ENCODE assay signal across 2 cellular contexts in genomic region chr4:121989715-121990114, GRCh38.
TF ChIP-seq lines count a peak whose summit lies in the region.

No MANE protein-coding gene starts in this region.

TF ChIP-seq in IMR-90, 13 proteins besides CTCF, POLR2A, EP300 and RAD21:
- TF ChIP-seq RFX5 (IDR thresholded peaks at IDR 0.05; ENCODE audit: low read depth, low read length), result no peak
- TF ChIP-seq MXI1 (IDR thresholded peaks at IDR 0.05; ENCODE audit: borderline replicate concordance, low read depth, low read length), result no peak
- no peak for TF ChIP-seq FOS (IDR thresholded peaks at IDR 0.05; ENCODE audit: low read depth, low read length)
- TF ChIP-seq RCOR1 (IDR thresholded peaks at IDR 0.05; ENCODE audit: insufficient replicate concordance, low read length), result no peak
- no peak for TF ChIP-seq NFE2L2 (IDR thresholded peaks at IDR 0.05; ENCODE audit: low read depth, low read length)
- no peak for TF ChIP-seq MAFK (IDR thresholded peaks at IDR 0.05; ENCODE audit: low read depth, low read length)
- peak; percentile 62 for TF ChIP-seq BHLHE40 (IDR thresholded peaks at IDR 0.05; ENCODE audit: low read depth, low read length)
TF ChIP-seq in IMR-90: peak in this region for 1.

TF ChIP-seq in K562, 482 proteins besides CTCF, POLR2A, EP300 and RAD21 (continued from another document and continues in another):
- TF ChIP-seq USF2 (CRISPR knock-in tag; IDR thresholded peaks at IDR 0.05) (no peak), XRCC4 (IDR thresholded peaks at IDR 0.05; ENCODE audit: extremely low read depth, insufficient read depth, insufficient read length) (no peak), RAD51 (IDR thresholded peaks at IDR 0.05; ENCODE audit: borderline replicate concordance, low read depth) (no peak), CBX8 (IDR thresholded peaks at IDR 0.05; ENCODE audit: borderline replicate concordance, extremely low read depth, low read depth, low read length, poor library complexity, severe bottlenecking) (no peak), HES1 (IDR thresholded peaks at IDR 0.05; ENCODE audit: low read depth) (0 out of 2 replicates have a peak, but pooled peaks have one; percentile 23), E2F6 (IDR thresholded peaks at IDR 0.05; ENCODE audit: borderline replicate concordance in 1 of 2, extremely low read depth in 1 of 2, insufficient read depth in 1 of 2, insufficient read length in 1 of 2, low read depth in 1 of 2, low read length in 1 of 2, poor library complexity in 1 of 2, severe bottlenecking in 1 of 2) (peak in 1 of 2 experiments; percentile 81), ZC3H11A (IDR thresholded peaks at IDR 0.05; ENCODE audit: low read depth, low read length) (no peak), ZNF3 (CRISPR knock-in tag; IDR thresholded peaks at IDR 0.05) (no peak), SRSF7 (optimal IDR thresholded peaks at IDR 0.05; ENCODE audit: low read depth, low read length) (no peak), FOSL1 (tag; conservative IDR thresholded peaks at IDR 0.05) (peak; percentile 70), GATAD2B (IDR thresholded peaks at IDR 0.05; ENCODE audit: borderline replicate concordance) (no peak), NFYB (IDR thresholded peaks at IDR 0.05; ENCODE audit: extremely low read depth, insufficient read length) (peak; percentile 82), ZNF224 (CRISPR knock-in tag; IDR thresholded peaks at IDR 0.05) (no peak), CXXC5 (CRISPR knock-in tag; IDR thresholded peaks at IDR 0.05) (peak; percentile 26), SOX6 (IDR thresholded peaks at IDR 0.05) (peak; percentile 91), ZNF175 (CRISPR knock-in tag; IDR thresholded peaks at IDR 0.05; ENCODE audit: low read depth) (no peak), ZNF780A (CRISPR knock-in tag; IDR thresholded peaks at IDR 0.05) (no peak), RBM25 (IDR thresholded peaks at IDR 0.05; ENCODE audit: low read depth, low read length, severe bottlenecking) (no peak), SMARCA4 (IDR thresholded peaks at IDR 0.05) (no peak), MECOM (CRISPR knock-in tag; IDR thresholded peaks at IDR 0.05) (no peak), POLR2B (IDR thresholded peaks at IDR 0.05; ENCODE audit: low read depth, partially characterized antibody) (no peak), PPARD (CRISPR knock-in tag; IDR thresholded peaks at IDR 0.05) (no peak), EP400 (IDR thresholded peaks at IDR 0.05) (no peak), THAP12 (CRISPR knock-in tag; IDR thresholded peaks at IDR 0.05) (no peak), HBP1 (CRISPR knock-in tag; IDR thresholded peaks at IDR 0.05) (no peak), U2AF1 (optimal IDR thresholded peaks at IDR 0.05; ENCODE audit: low read depth, low read length) (no peak), JUNB (CRISPR knock-in tag; conservative IDR thresholded peaks at IDR 0.05) (no peak), CC2D1A (IDR thresholded peaks at IDR 0.05) (no peak), SMARCB1 (IDR thresholded peaks at IDR 0.05; ENCODE audit: insufficient read length, low read depth) (no peak), HDAC2 (IDR thresholded peaks at IDR 0.05) (no peak), ZNF239 (CRISPR knock-in tag; IDR thresholded peaks at IDR 0.05) (no peak), AFF1 (IDR thresholded peaks at IDR 0.05; ENCODE audit: low read depth in 1 of 2, partially characterized antibody in 2 of 2) (no peak), JUND (IDR thresholded peaks at IDR 0.05; ENCODE audit: borderline replicate concordance, low read depth, low read length) (peak; percentile 65; the same call in 1 of the 2 replicates), JUND (tag; IDR thresholded peaks at IDR 0.05; ENCODE audit: borderline replicate concordance, low read depth, low read length) (peak; percentile 36; the same call in 1 of the 3 replicates), NR2C2 (CRISPR knock-in tag; IDR thresholded peaks at IDR 0.05) (no peak), NR2C2 (tag; IDR thresholded peaks at IDR 0.05) (no peak), FOXM1 (IDR thresholded peaks at IDR 0.05; ENCODE audit: low read depth) (no peak), FOXM1 (CRISPR knock-in tag; IDR thresholded peaks at IDR 0.05; ENCODE audit: low read depth) (no peak), EZH2 (IDR thresholded peaks at IDR 0.05; ENCODE audit: borderline replicate concordance, low read depth, low read length) (no peak), ETV1 (tag; conservative IDR thresholded peaks at IDR 0.05; ENCODE audit: low read depth) (no peak), ID3 (CRISPR knock-in tag; IDR thresholded peaks at IDR 0.05) (no peak), ID3 (tag; IDR thresholded peaks at IDR 0.05) (no peak), SRSF1 (IDR thresholded peaks at IDR 0.05; ENCODE audit: low read depth, low read length) (no peak), CREM (IDR thresholded peaks at IDR 0.05; ENCODE audit: low read depth) (0 out of 2 replicates have a peak, but pooled peaks have one; percentile 9)
